20 cellular contexts compared by ENCODE assay signal in the genomic region with DNA sequence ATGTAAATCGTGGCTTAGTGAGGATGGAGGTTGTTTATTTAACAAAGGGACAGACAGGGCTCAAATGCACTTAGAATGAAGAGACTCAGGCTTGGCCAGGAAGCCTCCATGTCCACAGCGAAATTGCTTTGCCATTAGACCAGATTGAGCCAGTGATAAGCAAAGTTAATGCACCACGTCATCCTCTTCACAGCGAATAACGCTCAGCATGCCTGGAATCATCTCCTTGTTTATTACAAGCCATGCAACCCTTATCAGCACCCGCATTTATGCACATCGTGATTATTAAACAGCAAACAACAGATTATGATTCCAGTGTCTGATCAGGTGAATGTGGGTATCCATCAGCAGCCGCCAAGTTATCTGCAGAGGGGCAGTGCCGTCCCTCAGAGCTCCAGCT.
DNase-seq lines count a peak whose midpoint lies in the region; ATAC-seq and TF ChIP-seq lines count a peak whose summit lies in the region.
"Had no signal": no experiment of that assay in that cellular context is flagged by ENCODE, and none has a peak within 500 bp of the region (broad histone marks: within the 10 kb centered on the region; RNA-seq: fewer than 3 reads in every experiment).

No MANE protein-coding gene starts in this region.

- no peak overlapping the region for H2AK5ac ChIP-seq in mesenchymal stem cell (ENCODE audit: low read length, severe bottlenecking)

- no peak overlapping the region for H2AFZ ChIP-seq in SK-N-SH (ENCODE audit: low read depth)
- no peak overlapping the region for H2AFZ ChIP-seq in mesenchymal stem cell (ENCODE audit: low read depth, low read length)

- no peak overlapping the region for H2BK5ac ChIP-seq in mesenchymal stem cell (ENCODE audit: low read depth, low read length, poor library complexity, severe bottlenecking)

- H3K79me2 ChIP-seq in SK-N-SH (ENCODE audit: insufficient read depth): no peaks in the 10 kb centered on the region

- TF ChIP-seq RAD21 in SK-N-SH (IDR thresholded peaks at IDR 0.05; ENCODE audit: low read length): no peak

- H4K8ac ChIP-seq in mesenchymal stem cell (ENCODE audit: low read length): no peak overlapping the region

- H3K14ac ChIP-seq in mesenchymal stem cell (ENCODE audit: low read length in 2 of 2): no peak overlapping the region

- peak; percentile 98 for DNase-seq in DMS79 (lab: John Stamatoyannopoulos, UW)
- peak; percentile 42 for DNase-seq in Daoy (ENCODE audit: low read depth)
- peak; percentile 44 for DNase-seq in SK-N-SH
- peak; percentile 68 for DNase-seq in mesenchymal stem cell
- DNase-seq in SW480 (ENCODE audit: low spot score): no peak
- no peak for DNase-seq in NCI-H146 treated with DMSO at 0.1 percent for 48 hours (lab: John Stamatoyannopoulos, UW; ENCODE audit: unreplicated experiment)
- DNase-seq in cerebellar cortex (ENCODE audit: low spot score): no peak
- DNase-seq: CD8-positive, alpha-beta memory T cell; EL; GOT3; KBM-7; MV-4-11; NCI-H2171 treated with DMSO at 0.1 percent for 48 hours; NCI-H446 treated with DMSO at 0.1 percent for 48 hours; NCI-H748 treated with DMSO at 0.1 percent for 48 hours; OCI-M1; Right ventricle myocardium superior had no signal

- no peaks in the 10 kb centered on the region for H4K20me1 ChIP-seq in SK-N-SH (ENCODE audit: insufficient read depth)
- H4K20me1 ChIP-seq: BLaER1 treated with 17β-estradiol and CSF1 and Interleukin-3, amounts not matched to agents 10 nM and 100 nM had no signal

- TF ChIP-seq EP300 in SK-N-SH (IDR thresholded peaks at IDR 0.05; ENCODE audit: borderline replicate concordance in 1 of 2, low read depth in 1 of 2, low read length in 1 of 2): peak in 1 of 2 experiments; percentile 37; a peak in 1 of 4 replicates

- H3K4me2 ChIP-seq in SK-N-SH: no peak overlapping the region
- no peak overlapping the region for H3K4me2 ChIP-seq in mesenchymal stem cell (ENCODE audit: low read length, poor library complexity, severe bottlenecking)
- H3K4me2 ChIP-seq: BLaER1 treated with 17β-estradiol and CSF1 and Interleukin-3, amounts not matched to agents 10 nM and 100 nM had no signal

- H3K4ac ChIP-seq in mesenchymal stem cell (ENCODE audit: low read depth in 1 of 2, low read length in 2 of 2): no peak overlapping the region

- CTCF ChIA-PET in SK-N-SH (lab: Yijun Ruan, JAX): interaction anchor here (1.8 kb wide), 1 partner anchor 99 kb away, joined by 6 read pairs; no protein-coding TSS in a partner anchor

- no peaks in the 10 kb centered on the region for H3K79me1 ChIP-seq in mesenchymal stem cell (replicated peaks; ENCODE audit: low read length, poor library complexity, severe bottlenecking)

- no peak overlapping the region for H2BK15ac ChIP-seq in mesenchymal stem cell (ENCODE audit: low read depth, poor library complexity, severe bottlenecking)

- H3K9me2 ChIP-seq in SK-N-SH: no peaks in the 10 kb centered on the region

- POLR2A ChIA-PET in SK-N-SH (lab: Yijun Ruan, JAX): no interaction called here

- H3K4me1 ChIP-seq in SK-N-SH (ENCODE audit: control insufficient read depth in 1 of 2, insufficient read depth in 2 of 2, low read depth in 1 of 2, low read length in 1 of 2): no peaks in the 10 kb centered on the region; a peak in 1 of 4 replicates
- H3K4me1 ChIP-seq in mesenchymal stem cell (ENCODE audit: control insufficient read depth, insufficient read depth, low read depth, low read length): no peaks in the 10 kb centered on the region
- H3K4me1 ChIP-seq: BLaER1 treated with 17β-estradiol and CSF1 and Interleukin-3, amounts not matched to agents 10 nM and 100 nM had no signal

- no peak overlapping the region for H3K18ac ChIP-seq in mesenchymal stem cell (ENCODE audit: low read depth in 1 of 2, low read length in 2 of 2)

- H3K23ac ChIP-seq in mesenchymal stem cell (ENCODE audit: low read length in 2 of 2): no peak overlapping the region

- H3K9ac ChIP-seq in SK-N-SH (no peak overlapping the region), mesenchymal stem cell (ENCODE audit: low read length) (no peak overlapping the region)
- H3K9ac ChIP-seq: BLaER1 treated with 17β-estradiol and CSF1 and Interleukin-3, amounts not matched to agents 10 nM and 100 nM had no signal

- WGBS in SK-N-SH (ENCODE audit: low lambda C conversion rate): 2% methylated on average over 7 of the region's 9 CpGs
- WGBS in mesenchymal stem cell: 26% methylated on average over 9 of the region's 9 CpGs

- no peak for TF ChIP-seq CTCF in SK-N-SH (IDR thresholded peaks at IDR 0.05)

- H3K4me3 ChIP-seq in SK-N-SH (ENCODE audit: low read depth in 2 of 2, low read length in 1 of 2) (peak overlapping the region in 1 of 2 experiments; percentile 2; a peak in 1 of 4 replicates), mesenchymal stem cell (ENCODE audit: insufficient read depth in 1 of 2, low read depth in 1 of 2, low read length in 2 of 2) (no peak overlapping the region)
- H3K4me3 ChIP-seq: BLaER1 treated with 17β-estradiol and CSF1 and Interleukin-3, amounts not matched to agents 10 nM and 100 nM had no signal

- ATAC-seq in GM18517 (IDR thresholded peaks at IDR 0.05; ENCODE audit: unreplicated experiment): no peak
- ATAC-seq: HepG2 had no signal

- peak overlapping the region in 1 of 2 experiments; percentile 64; a peak in 2 of 4 replicates for H3K27ac ChIP-seq in SK-N-SH (ENCODE audit: low read depth in 2 of 2, low read length in 1 of 2)
- H3K27ac ChIP-seq in mesenchymal stem cell (ENCODE audit: low read length, poor library complexity, severe bottlenecking): no peak overlapping the region
- H3K27ac ChIP-seq: BLaER1 treated with 17β-estradiol and CSF1 and Interleukin-3, amounts not matched to agents 10 nM and 100 nM had no signal

- no peak overlapping the region for H4K91ac ChIP-seq in mesenchymal stem cell (ENCODE audit: low read length)

- H3K9me3 ChIP-seq in SK-N-SH (no peaks in the 10 kb centered on the region), mesenchymal stem cell (ENCODE audit: control insufficient read depth, low read length) (peaks cover 4% of the 10 kb centered on the region)

- H3K36me3 ChIP-seq in SK-N-SH (replicated peaks in 1 of 2; ENCODE audit: control insufficient read depth in 1 of 2, insufficient read depth in 2 of 2, low read length in 1 of 2) (no peaks in the 10 kb centered on the region), mesenchymal stem cell (ENCODE audit: control insufficient read depth in 1 of 2, insufficient read depth in 2 of 2, low read depth in 1 of 2, low read length in 2 of 2) (no peaks in the 10 kb centered on the region)
- H3K36me3 ChIP-seq: BLaER1 treated with 17β-estradiol and CSF1 and Interleukin-3, amounts not matched to agents 10 nM and 100 nM had no signal

- H3F3A ChIP-seq in SK-N-SH (replicated peaks; ENCODE audit: insufficient read depth): no peaks in the 10 kb centered on the region

- H2BK12ac ChIP-seq in mesenchymal stem cell (ENCODE audit: low read length in 2 of 2): no peak overlapping the region

- H3K27me3 ChIP-seq in SK-N-SH (ENCODE audit: insufficient read depth): no peaks in the 10 kb centered on the region
- H3K27me3 ChIP-seq in mesenchymal stem cell (ENCODE audit: control insufficient read depth in 1 of 2, insufficient read depth in 1 of 2, low read length in 2 of 2): peaks cover 0 to 5% of the 10 kb centered on the region in 2 experiments
- H3K27me3 ChIP-seq: BLaER1 treated with 17β-estradiol and CSF1 and Interleukin-3, amounts not matched to agents 10 nM and 100 nM had no signal

- no peak overlapping the region for H2BK120ac ChIP-seq in mesenchymal stem cell (ENCODE audit: low read depth, low read length)

TF ChIP-seq in SK-N-SH, 30 proteins besides CTCF, POLR2A, EP300 and RAD21:
- TF ChIP-seq FOXJ3 (CRISPR knock-in tag; IDR thresholded peaks at IDR 0.05) (peak; percentile 48; the same call in 1 of the 2 replicates), GATA2 (CRISPR knock-in tag; IDR thresholded peaks at IDR 0.05) (peak; percentile 86)
- TF ChIP-seq, protein P1, sequence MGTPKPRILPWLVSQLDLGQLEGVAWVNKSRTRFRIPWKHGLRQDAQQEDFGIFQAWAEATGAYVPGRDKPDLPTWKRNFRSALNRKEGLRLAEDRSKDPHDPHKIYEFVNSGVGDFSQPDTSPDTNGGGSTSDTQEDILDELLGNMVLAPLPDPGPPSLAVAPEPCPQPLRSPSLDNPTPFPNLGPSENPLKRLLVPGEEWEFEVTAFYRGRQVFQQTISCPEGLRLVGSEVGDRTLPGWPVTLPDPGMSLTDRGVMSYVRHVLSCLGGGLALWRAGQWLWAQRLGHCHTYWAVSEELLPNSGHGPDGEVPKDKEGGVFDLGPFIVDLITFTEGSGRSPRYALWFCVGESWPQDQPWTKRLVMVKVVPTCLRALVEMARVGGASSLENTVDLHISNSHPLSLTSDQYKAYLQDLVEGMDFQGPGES (IDR thresholded peaks at IDR 0.05; ENCODE audit: low read depth, low read length): no peak

Comparison
In these comparisons a context has a peak if more than half of its experiments do, and no peak if none do; other contexts are left out.
1. DNase-seq: peak in DMS79 (single experiment), Daoy (single experiment), SK-N-SH (single experiment) and mesenchymal stem cell (single experiment); none in SW480 (single experiment), NCI-H146 treated with DMSO at 0.1 percent for 48 hours (single experiment) and cerebellar cortex (single experiment).